In the genomic region with DNA sequence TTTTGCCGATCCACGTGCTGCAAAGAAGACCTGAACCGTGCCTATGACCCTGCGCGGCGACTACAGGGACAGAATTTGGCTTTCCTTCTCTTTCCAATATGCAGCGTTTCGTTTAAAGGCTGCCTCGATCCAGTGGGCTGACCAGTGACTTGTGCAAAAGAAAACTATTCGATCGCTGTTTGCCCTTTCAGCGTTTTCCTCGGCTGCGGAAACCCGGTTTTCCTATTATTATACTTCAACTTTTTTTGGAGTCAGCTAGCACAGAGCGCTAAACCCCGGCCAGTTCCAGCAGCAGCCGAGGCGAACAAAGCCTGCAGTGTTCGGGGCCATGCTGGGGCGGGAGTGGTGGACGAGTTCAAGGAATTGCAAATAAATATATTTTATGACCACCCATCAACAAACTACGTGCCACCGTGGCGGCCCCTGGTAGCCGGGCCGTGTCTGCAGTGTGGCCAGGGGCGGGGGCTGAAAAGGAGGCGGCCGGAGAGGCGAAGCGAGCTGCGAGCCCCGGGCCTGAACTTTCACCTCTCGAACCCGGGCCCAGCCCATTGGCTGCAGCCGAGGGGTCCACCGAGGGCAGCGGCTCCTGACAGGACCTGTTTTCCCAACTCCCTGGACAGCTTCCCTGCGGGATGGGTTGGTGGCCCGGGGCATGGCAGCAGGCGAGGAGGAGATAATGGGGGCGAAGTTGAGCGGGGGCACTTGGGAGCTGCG, we compare ENCODE assay signal across 9 cellular contexts.
A peak's percentile ranks its signal among the peaks of the same experiment; 100 is the strongest.
DNase-seq lines count a peak whose midpoint lies in the region; ATAC-seq and TF ChIP-seq lines count a peak whose summit lies in the region.
"Had no signal": no experiment of that assay in that cellular context is flagged by ENCODE, and none has a peak within 500 bp of the region (broad histone marks: within the 10 kb centered on the region; RNA-seq: fewer than 3 reads in every experiment).

No MANE protein-coding gene starts in this region.

- in situ Hi-C loops in GM13977 (cut with MboI; ENCODE audit: low pct_unique_long_range_greater_than_20kb, low sequenced_read_pairs, unreplicated experiment): no loop called here

- DNase-seq in DMS53 treated with DMSO at 0.1 percent for 48 hours (lab: John Stamatoyannopoulos, UW; ENCODE audit: unreplicated experiment) (peak; percentile 54), WTC11 (ENCODE audit: low spot score) (peak; percentile 54), right atrium auricular region (ENCODE audit: low spot score) (no peak), renal cortical epithelial cell (ENCODE audit: low read depth) (peak; percentile 2), GM13977 (ENCODE audit: low spot score) (no peak), amniotic stem cell (lab: John Stamatoyannopoulos, UW) (no peak), NCI-H82 (lab: John Stamatoyannopoulos, UW) (no peak), OCI-M2 (lab: John Stamatoyannopoulos, UW; ENCODE audit: unreplicated experiment) (no peak)
- DNase-seq: NCI-H446 treated with DMSO at 0.1 percent for 48 hours had no signal

- peak overlapping the region; percentile 23 to 41 for H3K4me3 ChIP-seq in right atrium auricular region

- POLR2A ChIA-PET in WTC11 (lab: Charles Lee): no interaction called here

- H3K4me1 Mint-ChIP-seq in WTC11: peaks cover 26% of the 10 kb centered on the region

- no peaks in the 10 kb centered on the region for H3K36me3 Mint-ChIP-seq in WTC11

- H3K27me3 Mint-ChIP-seq in WTC11 (ENCODE audit: low read depth): peaks cover 66% of the 10 kb centered on the region

- no peaks in the 10 kb centered on the region for H3K36me3 ChIP-seq in right atrium auricular region

- peak overlapping the region; percentile 29 to 37 for H3K27ac ChIP-seq in right atrium auricular region

- peak overlapping the region; percentile 86 for H3K4me3 Mint-ChIP-seq in WTC11

- H3K9me3 Mint-ChIP-seq in WTC11: no peaks in the 10 kb centered on the region

- no peaks in the 10 kb centered on the region for H3K9me3 ChIP-seq in right atrium auricular region

- peak; percentile 11 for ATAC-seq in WTC11

- TF ChIP-seq CTCF in WTC11 (IDR thresholded peaks at IDR 0.05) (no peak), right atrium auricular region (IDR thresholded peaks at IDR 0.05) (no peak), GM13977 (IDR thresholded peaks at IDR 0.05; ENCODE audit: extremely low read depth, insufficient read depth, missing control alignments) (no peak)

- H3K27me3 ChIP-seq in right atrium auricular region: peaks cover 17 to 38% of the 10 kb centered on the region in 2 donors

- peaks cover 0 to 37% of the 10 kb centered on the region in 2 donors for H3K4me1 ChIP-seq in right atrium auricular region

- H3K27ac Mint-ChIP-seq in WTC11: no peak overlapping the region

- CTCF ChIA-PET in WTC11 (lab: Charles Lee): interaction anchor here (0.8 kb wide), 1 partner anchor 456 kb away, joined by 3 read pairs; no protein-coding TSS in a partner anchor

TF ChIP-seq in WTC11, 78 proteins besides CTCF, POLR2A, EP300 and RAD21:
- no peak for TF ChIP-seq IRF1 (CRISPR knock-in tag; IDR thresholded peaks at IDR 0.05)
- TF ChIP-seq, protein P1, sequence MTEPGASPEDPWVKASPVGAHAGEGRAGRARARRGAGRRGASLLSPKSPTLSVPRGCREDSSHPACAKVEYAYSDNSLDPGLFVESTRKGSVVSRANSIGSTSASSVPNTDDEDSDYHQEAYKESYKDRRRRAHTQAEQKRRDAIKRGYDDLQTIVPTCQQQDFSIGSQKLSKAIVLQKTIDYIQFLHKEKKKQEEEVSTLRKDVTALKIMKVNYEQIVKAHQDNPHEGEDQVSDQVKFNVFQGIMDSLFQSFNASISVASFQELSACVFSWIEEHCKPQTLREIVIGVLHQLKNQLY (CRISPR knock-in tag; IDR thresholded peaks at IDR 0.05): no peak
- no peak for TF ChIP-seq CREB1 (CRISPR knock-in tag; IDR thresholded peaks at IDR 0.05)
- TF ChIP-seq STAT6 (CRISPR knock-in tag; conservative IDR thresholded peaks at IDR 0.05; ENCODE audit: low read depth): no peak
- 0 out of 2 replicates have a peak, but pooled peaks have one; percentile 45 for TF ChIP-seq NR2C2 (CRISPR knock-in tag; IDR thresholded peaks at IDR 0.05)

Comparison
In these comparisons a context has a peak if more than half of its experiments do, and no peak if none do; other contexts are left out.
1. DNase-seq: peak in DMS53 treated with DMSO at 0.1 percent for 48 hours (single experiment), WTC11 (single experiment) and renal cortical epithelial cell (single experiment); none in right atrium auricular region (single experiment), GM13977 (single experiment), amniotic stem cell (single experiment), NCI-H82 (single experiment) and OCI-M2 (single experiment).